In genomic region chr9:132609829-132610228, GRCh38 we compare ENCODE assay signal across 16 cellular contexts. TPM values are rescaled to one million over a fixed set of nuclear protein-coding genes. Genes with fewer than 3 reads are reported as not detected.
DNase-seq lines count a peak whose midpoint lies in the region; ATAC-seq and TF ChIP-seq lines count a peak whose summit lies in the region.
"Had no signal": no experiment of that assay in that cellular context is flagged by ENCODE, and none has a peak within 500 bp of the region (broad histone marks: within the 10 kb centered on the region; RNA-seq: fewer than 3 reads in every experiment).

No MANE protein-coding gene starts in this region.

- no peak overlapping the region for H3K4me3 ChIP-seq in BJ (ENCODE audit: low read depth, low read length)
- H3K4me3 ChIP-seq: Peyer's patch, right lobe of liver had no signal

- no peaks in the 10 kb centered on the region for H3K27me3 ChIP-seq in BJ (ENCODE audit: control insufficient read depth, insufficient read depth, low read length)
- H3K27me3 ChIP-seq: Peyer's patch, right lobe of liver had no signal

- DNase-seq in BJ (ENCODE audit: low read depth) (peak; percentile 44), HS-5 (ENCODE audit: low read depth) (peak; percentile 92), astrocyte of the hippocampus (ENCODE audit: low read depth, low spot score) (peak; percentile 61), islet precursor cell (peak; percentile 43), NCI-H748 (lab: John Stamatoyannopoulos, UW; ENCODE audit: unreplicated experiment) (no peak), NCI-H1930 (lab: John Stamatoyannopoulos, UW) (no peak)
- DNase-seq: activated naive CD4-positive, alpha-beta T cell treated with anti-CD3 and anti-CD28 coated beads, Interleukin-2, amount 10 ng/mL, durations not matched to agents 7 days and 5 days; CD8-positive, alpha-beta T cell; left cardiac atrium; naive thymus-derived CD8-positive, alpha-beta T cell; NCI-H1436 treated with DMSO at 0.1 percent for 48 hours; NCI-H510A treated with DMSO at 0.1 percent for 48 hours; Peyer's patch; right lobe of liver had no signal

- H3K36me3 ChIP-seq in BJ (ENCODE audit: control insufficient read depth, insufficient read depth, low read length) = peaks cover 12% of the 10 kb centered on the region

- no peak for ATAC-seq in HG02970 (IDR thresholded peaks at IDR 0.05; ENCODE audit: low FRiP score, unreplicated experiment)
- no peak for ATAC-seq in HG02623 (IDR thresholded peaks at IDR 0.05; ENCODE audit: unreplicated experiment)
- ATAC-seq: CD8-positive, alpha-beta T cell; left cardiac atrium; naive thymus-derived CD8-positive, alpha-beta T cell; right lobe of liver had no signal

- TF ChIP-seq CTCF in BJ (IDR thresholded peaks at IDR 0.05; ENCODE audit: insufficient read depth, low read depth, low read length) = no peak

- CTCF ChIA-PET in BJ (lab: Yijun Ruan, JAX) = no interaction called here

- POLR2A ChIA-PET in BJ (lab: Charles Lee) = no interaction called here

RNA-seq across cellular contexts. Expression of gene BARHL1, which starts 27.4 kb away (rescaled TPM):
- not detected in 2 replicates for polyA plus RNA-seq in BJ (2011; rRNA removed)
- not detected in 2 replicates for polyA minus RNA-seq in BJ (2011; rRNA and poly(A)+ RNA removed)
- polyA plus RNA-seq: naive thymus-derived CD8-positive, alpha-beta T cell had no signal

RNA-seq across cellular contexts. Expression of gene DDX31, which starts 60.0 kb away (rescaled TPM):
- 12.3 and 13.7 TPM in 2 replicates for polyA plus RNA-seq in BJ (2011; rRNA removed)
- 8.6 and 11.7 TPM in 2 replicates for polyA minus RNA-seq in BJ (2011; rRNA and poly(A)+ RNA removed)

Comparison
In these comparisons a context has a peak if more than half of its experiments do, and no peak if none do; other contexts are left out.
1. DNase-seq: peak in BJ (single experiment), HS-5 (single experiment), astrocyte of the hippocampus (single experiment) and islet precursor cell (single experiment); none in NCI-H748 (single experiment) and NCI-H1930 (0 of 2).